8 cellular contexts compared by ENCODE assay signal in the genomic region with DNA sequence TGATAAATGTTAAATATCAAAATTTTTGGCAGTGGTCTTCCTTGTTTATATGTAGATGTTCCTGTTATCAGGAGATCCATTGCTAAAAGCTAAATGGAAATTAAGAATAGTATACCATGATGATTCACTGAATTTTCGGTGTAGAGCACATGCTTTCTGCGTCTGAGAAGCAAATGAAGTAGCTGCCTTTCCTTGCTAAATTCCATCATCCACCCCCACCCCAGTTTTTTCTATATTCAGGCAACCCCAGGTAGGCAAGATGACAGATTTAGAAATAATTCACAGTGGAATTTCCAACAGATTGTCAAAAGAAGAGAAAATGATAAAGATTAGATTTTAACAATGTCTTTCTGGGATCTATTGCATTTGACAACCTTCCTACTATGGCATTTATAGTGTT.
"Had no signal": no experiment of that assay in that cellular context is flagged by ENCODE, and none has a peak within 500 bp of the region (broad histone marks: within the 10 kb centered on the region; RNA-seq: fewer than 3 reads in every experiment).

No MANE protein-coding gene starts in this region.

- ATAC-seq: GM23338, HCT116 had no signal

- DNase-seq: GM23248, GOT3, H7, H9, HCEC 1CT, HFFc6 had no signal
